In the genomic region with DNA sequence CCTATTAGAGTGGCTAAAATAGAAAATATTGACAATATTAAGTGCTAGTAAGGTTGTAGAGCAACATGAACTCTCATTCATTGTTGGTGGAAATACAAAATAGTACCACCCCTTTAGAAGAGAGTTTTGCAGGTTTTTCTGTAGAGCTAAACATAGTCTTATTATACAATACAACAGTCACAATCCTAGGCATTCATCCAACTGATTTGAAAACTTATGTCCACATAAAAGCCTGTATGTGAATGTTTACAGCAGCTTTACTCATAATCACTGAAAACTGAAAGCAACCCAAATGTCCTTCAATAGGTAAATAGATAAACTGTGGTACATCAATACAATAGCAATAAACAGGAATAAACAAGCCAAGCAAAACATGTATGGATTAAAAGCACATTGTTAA, we compare ENCODE assay signal across 36 cellular contexts.
"Had no signal": no experiment of that assay in that cellular context is flagged by ENCODE, and none has a peak within 500 bp of the region (broad histone marks: within the 10 kb centered on the region; RNA-seq: fewer than 3 reads in every experiment).

No MANE protein-coding gene starts in this region.

- H3K27ac Mint-ChIP-seq: activated B cell treated with CpG ODN at 0.5 μM for 24 hours; activated CD4-positive, alpha-beta memory T cell treated with anti-CD3 and anti-CD28 coated beads for 36 hours; activated CD4-positive, alpha-beta T cell treated with anti-CD3 and anti-CD28 coated beads, Interleukin-2, amount 10 ng/mL, durations not matched to agents 24 days and 14 days; activated CD8-positive, alpha-beta T cell treated with anti-CD3 and anti-CD28 coated beads for 36 hours; activated naive CD4-positive, alpha-beta T cell treated with anti-CD3 and anti-CD28 coated beads for 36 hours; activated naive CD4-positive, alpha-beta T cell treated with anti-CD3 and anti-CD28 coated beads, Interleukin-2, amount 50 U/mL, for 72 hours; activated naive CD8-positive, alpha-beta T cell treated with anti-CD3 and anti-CD28 coated beads for 36 hours; activated T-cell treated with anti-CD3 and anti-CD28 coated beads, Interleukin-2, amount 50 U/mL, for 72 hours; activated T-helper 1 cell treated with anti-CD3 and anti-CD28 coated beads, Interleukin-12 subunit alpha, Interleukin-12 subunit beta, Interleukin-2, Interleukin-4 antibody, amounts not matched to agents 30 ng/mL and 10 ng/mL and 1 ng/mL, durations not matched to agents 14 hours and 24 hours and 36 hours; activated T-helper 17 cell treated with anti-CD3 and anti-CD28 coated beads, Interleukin-2, amount 50 U/mL, for 72 hours; T-helper 2 cell treated with Interferon-gamma antibody and Interleukin-4, amounts not matched to agents 5 μg/mL and 100 μg/mL, for 36 hours had no signal

- FAIRE-seq: astrocyte, colon, TTC549 had no signal

- ATAC-seq: activated CD8-positive, alpha-beta T cell treated with anti-CD3 and anti-CD28 coated beads for 36 hours; activated naive CD4-positive, alpha-beta T cell treated with anti-CD3 and anti-CD28 coated beads, Interleukin-2, amount 50 U/mL, for 72 hours; activated T-cell treated with anti-CD3 and anti-CD28 coated beads, Interleukin-2, amount 50 U/mL, for 4 hours; activated T-cell treated with anti-CD3 and anti-CD28 coated beads, Interleukin-2, amount 50 U/mL, for 72 hours; activated T-helper 17 cell treated with anti-CD3 and anti-CD28 coated beads, Interleukin-2, amount 50 U/mL, for 72 hours; body of pancreas had no signal

- H3K9me3 ChIP-seq: adrenal gland, body of pancreas had no signal

- H3K4me3 ChIP-seq: adrenal gland, body of pancreas, breast epithelium had no signal

- H3K27me3 ChIP-seq: adrenal gland, body of pancreas, brain microvascular endothelial cell, breast epithelium had no signal

- H3K36me3 ChIP-seq: adrenal gland, brain microvascular endothelial cell, breast epithelium had no signal

- H3K4me1 Mint-ChIP-seq: activated B cell treated with CpG ODN at 0.5 μM for 24 hours; activated CD4-positive, alpha-beta T cell treated with anti-CD3 and anti-CD28 coated beads, Interleukin-2, amount 10 ng/mL, durations not matched to agents 24 days and 14 days; activated naive CD8-positive, alpha-beta T cell treated with anti-CD3 and anti-CD28 coated beads for 36 hours; activated T-helper 17 cell treated with anti-CD3 and anti-CD28 coated beads, Interleukin-2, amount 50 U/mL, for 72 hours had no signal

- H3K36me3 Mint-ChIP-seq: activated CD4-positive, alpha-beta memory T cell treated with anti-CD3 and anti-CD28 coated beads for 36 hours; activated naive CD4-positive, alpha-beta T cell treated with anti-CD3 and anti-CD28 coated beads, Interleukin-2, amount 50 U/mL, for 72 hours; activated naive CD8-positive, alpha-beta T cell treated with anti-CD3 and anti-CD28 coated beads for 36 hours had no signal

- H3K4me1 ChIP-seq: adrenal gland, body of pancreas, breast epithelium had no signal

- H3K9me3 Mint-ChIP-seq: activated B cell treated with CpG ODN at 0.5 μM for 24 hours; activated CD4-positive, alpha-beta memory T cell treated with anti-CD3 and anti-CD28 coated beads for 36 hours; activated naive CD4-positive, alpha-beta T cell treated with anti-CD3 and anti-CD28 coated beads for 36 hours; activated naive CD4-positive, alpha-beta T cell treated with anti-CD3 and anti-CD28 coated beads, Interleukin-2, amount 50 U/mL, for 72 hours; activated naive CD8-positive, alpha-beta T cell treated with anti-CD3 and anti-CD28 coated beads for 36 hours; activated T-cell treated with anti-CD3 and anti-CD28 coated beads, Interleukin-2, amount 50 U/mL, for 4 hours; activated T-cell treated with anti-CD3 and anti-CD28 coated beads, Interleukin-2, amount 50 U/mL, for 72 hours; activated T-helper 1 cell treated with anti-CD3 and anti-CD28 coated beads, Interleukin-12 subunit alpha, Interleukin-12 subunit beta, Interleukin-2, Interleukin-4 antibody, amounts not matched to agents 30 ng/mL and 10 ng/mL and 1 ng/mL, durations not matched to agents 14 hours and 24 hours and 36 hours; activated T-helper 17 cell treated with anti-CD3 and anti-CD28 coated beads, Interleukin-2, amount 50 U/mL, for 72 hours; T-helper 2 cell treated with Interferon-gamma antibody and Interleukin-4, amounts not matched to agents 5 μg/mL and 100 μg/mL, for 36 hours had no signal

- DNase-seq: activated B cell treated with CpG ODN at 0.5 μM for 24 hours; activated CD4-positive, alpha-beta memory T cell treated with anti-CD3 and anti-CD28 coated beads for 36 hours; activated CD4-positive, alpha-beta T cell treated with anti-CD3 and anti-CD28 coated beads for 4 hours; activated CD4-positive, alpha-beta T cell treated with anti-CD3 and anti-CD28 coated beads, Interleukin-2, amount 10 ng/mL, durations not matched to agents 24 days and 14 days; activated CD4-positive, alpha-beta T cell treated with anti-CD3 and anti-CD28 coated beads, Interleukin-2, amount 50 U/mL, for 1 hour; activated CD4-positive, alpha-beta T cell treated with anti-CD3 and anti-CD28 coated beads, Interleukin-2, amount 50 U/mL, for 4 hours; activated CD4-positive, CD25-positive, alpha-beta regulatory T cell treated with anti-CD3 and anti-CD28 coated beads, Interleukin-2, amount 50 U/mL, for 72 hours; activated CD8-positive, alpha-beta memory T cell treated with anti-CD3 and anti-CD28 coated beads, Interleukin-2, amount 50 U/mL, for 4 hours; activated CD8-positive, alpha-beta T cell treated with anti-CD3 and anti-CD28 coated beads for 36 hours; activated effector memory CD4-positive, alpha-beta T cell treated with anti-CD3 and anti-CD28 coated beads, Interleukin-2, amount 50 U/mL, for 16 hours; activated gamma-delta T cell treated with Interleukin-2 at 50 U/mL for 16 hours; activated naive CD4-positive, alpha-beta T cell; activated naive CD4-positive, alpha-beta T cell treated with anti-CD3 and anti-CD28 coated beads for 36 hours; activated naive CD4-positive, alpha-beta T cell treated with anti-CD3 and anti-CD28 coated beads, Interleukin-2, amount 50 U/mL, for 16 hours; activated naive CD8-positive, alpha-beta T cell treated with anti-CD3 and anti-CD28 coated beads for 36 hours; activated T-cell treated with anti-CD3 and anti-CD28 coated beads for 4 hours; activated T-cell treated with anti-CD3 and anti-CD28 coated beads, Interleukin-2, amount 50 U/mL, for 1 hour; activated T-cell treated with anti-CD3 and anti-CD28 coated beads, Interleukin-2, amount 50 U/mL, for 4 hours; activated T-cell treated with anti-CD3 and anti-CD28 coated beads, Interleukin-2, amount 50 U/mL, for 72 hours; adrenal gland; amniotic stem cell; aorta; body of pancreas; brain microvascular endothelial cell; central memory CD4-positive, alpha-beta T cell; T-helper 2 cell; T-helper 9 cell had no signal

- H3K4me3 Mint-ChIP-seq: activated B cell treated with CpG ODN at 0.5 μM for 24 hours; activated CD4-positive, alpha-beta memory T cell treated with anti-CD3 and anti-CD28 coated beads for 36 hours; activated CD4-positive, alpha-beta T cell treated with anti-CD3 and anti-CD28 coated beads, Interleukin-2, amount 10 ng/mL, durations not matched to agents 24 days and 14 days; activated CD8-positive, alpha-beta T cell treated with anti-CD3 and anti-CD28 coated beads for 36 hours; activated naive CD4-positive, alpha-beta T cell treated with anti-CD3 and anti-CD28 coated beads for 36 hours; activated naive CD8-positive, alpha-beta T cell treated with anti-CD3 and anti-CD28 coated beads for 36 hours; activated T-cell treated with anti-CD3 and anti-CD28 coated beads, Interleukin-2, amount 50 U/mL, for 4 hours; activated T-cell treated with anti-CD3 and anti-CD28 coated beads, Interleukin-2, amount 50 U/mL, for 72 hours; activated T-helper 1 cell treated with anti-CD3 and anti-CD28 coated beads, Interleukin-12 subunit alpha, Interleukin-12 subunit beta, Interleukin-2, Interleukin-4 antibody, amounts not matched to agents 30 ng/mL and 10 ng/mL and 1 ng/mL, durations not matched to agents 14 hours and 24 hours and 36 hours; activated T-helper 17 cell treated with anti-CD3 and anti-CD28 coated beads, Interleukin-2, amount 50 U/mL, for 72 hours; T-helper 2 cell treated with Interferon-gamma antibody and Interleukin-4, amounts not matched to agents 5 μg/mL and 100 μg/mL, for 36 hours had no signal

- H3K27ac ChIP-seq: adrenal gland, body of pancreas, brain microvascular endothelial cell, breast epithelium, VCaP had no signal
